Comparison of ENCODE assay signal across 8 cellular contexts in the genomic region with DNA sequence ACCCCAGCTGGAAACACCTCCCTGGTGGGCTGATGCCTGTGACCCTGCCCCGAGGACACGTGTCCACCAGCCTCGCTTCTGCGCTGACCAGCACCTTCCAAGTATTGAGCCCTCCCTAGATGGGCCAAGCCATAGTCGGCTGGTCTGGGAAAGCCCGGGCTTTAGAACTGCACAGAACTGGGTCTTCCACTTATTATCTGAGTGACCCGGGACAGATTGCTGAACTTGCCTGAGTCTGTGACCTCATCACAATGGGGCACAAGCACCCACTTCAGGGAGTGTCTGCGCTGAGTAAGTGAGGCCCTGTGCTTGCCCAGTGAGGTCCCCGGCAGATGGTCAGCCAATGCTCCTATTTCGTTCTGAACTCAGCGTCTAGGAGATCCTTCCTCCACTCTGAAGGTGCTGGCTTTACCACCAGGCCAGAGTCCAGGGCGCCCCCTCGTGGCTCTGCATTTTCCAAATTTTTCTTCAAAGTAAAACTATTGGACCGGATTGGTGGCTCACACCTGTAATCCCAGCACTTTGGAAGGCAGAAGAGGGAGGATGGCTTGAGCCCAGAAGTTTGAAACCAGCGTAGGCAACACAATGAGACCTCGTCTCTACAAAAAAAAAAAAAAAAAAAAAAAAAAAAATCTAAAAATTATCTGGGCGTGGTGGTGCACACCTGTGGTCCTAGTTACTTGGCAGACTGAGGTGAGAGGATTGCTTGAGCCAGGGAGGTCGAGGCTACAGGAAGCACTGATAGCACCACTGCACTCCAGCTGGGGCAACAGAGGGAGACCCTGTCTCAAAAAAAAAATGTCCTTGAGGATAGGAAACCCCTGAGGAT.
DNase-seq lines count a peak whose midpoint lies in the region; ATAC-seq and TF ChIP-seq lines count a peak whose summit lies in the region.

No MANE protein-coding gene starts in this region.

- no peaks in the 10 kb centered on the region for H3K36me3 ChIP-seq in ascending aorta

- in situ Hi-C loops in SK-MEL-5 (cut with HindIII; ENCODE audit: low pct_unique_long_range_greater_than_20kb, low sequenced_read_pairs) = no loop called here

- DNase-seq in GM03348 (ENCODE audit: low spot score) = peak; percentile 43
- peak; percentile 60 for DNase-seq in M059J (ENCODE audit: low read depth)
- peak; percentile 76 for DNase-seq in SK-MEL-5 (ENCODE audit: low read depth, low spot score)
- peak in 1 of 2 donors; percentile 72 for DNase-seq in ascending aorta (ENCODE audit: low spot score in 2 of 2)
- peak; percentile 71 for DNase-seq in iPS-NIHi7 (ENCODE audit: extremely low spot score)
- DNase-seq in stimulated activated CD4-positive, alpha-beta T cell treated with anti-CD3 and anti-CD28 coated beads, Interleukin-15, amount 100 ng/mL, for 48 hours (ENCODE audit: low read depth in 2 of 2) = peak; percentile 32 to 54
- no peak for DNase-seq in cerebellar nuclear complex (lab: John Stamatoyannopoulos, UW)

- no peak overlapping the region for H3K27ac ChIP-seq in ascending aorta

- H3K27me3 ChIP-seq in ascending aorta = no peaks in the 10 kb centered on the region

- H3K4me3 ChIP-seq in ascending aorta = no peak overlapping the region

- H3K9me3 ChIP-seq in ascending aorta = no peaks in the 10 kb centered on the region

- no peaks in the 10 kb centered on the region for H3K4me1 ChIP-seq in ascending aorta

- peak in 2 of 3 experiments; percentile 7 to 45 for TF ChIP-seq CTCF in ascending aorta (IDR thresholded peaks at IDR 0.05)

- ATAC-seq in GM18520 (IDR thresholded peaks at IDR 0.05; ENCODE audit: unreplicated experiment) = no peak

- intact Hi-C loops in ascending aorta (cut with DNase I) = loop anchor here (5.0 to 10.0 kb wide), 2 partner anchors 296 to 398 kb away; no protein-coding TSS in a partner anchor

Comparison
In these comparisons a context has a peak if more than half of its experiments do, and no peak if none do; other contexts are left out.
1. DNase-seq: peak in GM03348 (single experiment), M059J (single experiment), SK-MEL-5 (single experiment), iPS-NIHi7 (single experiment) and stimulated activated CD4-positive, alpha-beta T cell treated with anti-CD3 and anti-CD28 coated beads, Interleukin-15, amount 100 ng/mL, for 48 hours (2 of 2); none in cerebellar nuclear complex (0 of 2).